Comparison of ENCODE assay signal across 13 cellular contexts in the genomic region with DNA sequence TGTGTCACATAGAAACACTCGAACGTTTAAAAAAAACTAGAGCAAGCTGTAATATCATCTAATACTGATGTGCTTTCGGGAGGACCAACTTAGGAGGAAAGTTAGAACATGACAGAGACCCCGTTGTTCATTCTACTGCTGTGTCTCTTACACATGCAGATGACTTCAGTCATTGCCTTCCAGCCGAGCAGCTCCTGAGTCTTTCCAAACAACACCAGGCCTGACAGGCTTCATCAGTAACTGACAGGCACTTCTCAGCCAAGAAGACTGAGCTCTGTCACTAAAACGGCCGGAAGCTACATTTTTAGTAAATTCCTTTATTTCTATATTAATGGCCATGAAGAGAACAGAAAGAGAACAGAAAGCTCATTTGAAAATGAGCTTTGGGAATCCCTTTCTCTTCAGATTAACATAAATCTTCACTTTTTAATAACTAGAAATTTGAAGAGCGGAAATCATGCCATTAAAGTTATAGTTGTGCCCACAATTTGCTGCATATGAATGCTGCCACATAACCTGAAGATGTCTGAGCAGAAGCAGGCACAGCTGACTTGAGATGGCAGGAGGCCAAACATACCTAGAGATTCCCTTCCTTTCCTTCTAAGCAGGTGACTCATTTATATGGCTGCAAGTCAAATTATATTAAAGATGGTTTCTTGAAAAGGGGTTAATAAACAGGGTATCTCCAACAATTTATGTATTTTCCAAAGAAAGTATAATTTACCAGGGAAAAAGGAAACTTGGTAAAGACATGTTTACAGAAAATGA.
DNase-seq lines count a peak whose midpoint lies in the region; ATAC-seq, FAIRE-seq and TF ChIP-seq lines count a peak whose summit lies in the region.
"Had no signal": no experiment of that assay in that cellular context is flagged by ENCODE, and none has a peak within 500 bp of the region (broad histone marks: within the 10 kb centered on the region; RNA-seq: fewer than 3 reads in every experiment).

No MANE protein-coding gene starts in this region.

- TF ChIP-seq RAD21 in IMR-90 (IDR thresholded peaks at IDR 0.05; ENCODE audit: low read length): no peak

- no peak overlapping the region for H2BK120ac ChIP-seq in IMR-90 (ENCODE audit: low read depth, low read length)

- no peak overlapping the region for H3K18ac ChIP-seq in IMR-90 (ENCODE audit: low read depth, low read length)

- H3K4me1 ChIP-seq in IMR-90 (ENCODE audit: control insufficient read depth, insufficient read depth, low read length): peaks cover 4% of the 10 kb centered on the region; the same call in 1 of the 2 replicates
- H3K4me1 ChIP-seq in keratinocyte (ENCODE audit: control insufficient read depth, extremely low read depth, insufficient read depth, low read length): peaks cover 5% of the 10 kb centered on the region
- H3K4me1 ChIP-seq: Peyer's patch had no signal

- intact Hi-C loops in IMR-90 (cut with micrococcal nuclease): loop anchor here (5.0 kb wide), 1 partner anchor 170 kb away; a partner anchor contains a TSS

- peak in 8 of 14 donors; percentile 0 to 15 (median 5) for DNase-seq in C1 segment of cervical spinal cord (lab: John Stamatoyannopoulos, UW)
- peak; percentile 57 for DNase-seq in IMR-90
- DNase-seq in bronchial epithelial cell (ENCODE audit: low read depth): peak; percentile 81
- peak; percentile 19 for DNase-seq in keratinocyte (ENCODE audit: low read depth, low spot score)
- no peak for DNase-seq in stimulated activated CD4-positive, alpha-beta T cell treated with anti-CD3 and anti-CD28 coated beads, Interleukin-4, amount 100 ng/mL, for 24 hours
- DNase-seq: activated naive CD4-positive, alpha-beta T cell treated with Interleukin-2 at 50 U/mL for 16 hours; NCI-H1417; Peyer's patch; sigmoid colon had no signal

- H3K4me2 ChIP-seq in IMR-90 (ENCODE audit: low read depth, low read length) (no peak overlapping the region), keratinocyte (ENCODE audit: control insufficient read depth, extremely low read depth, insufficient read depth, low read depth, low read length) (no peak overlapping the region)

- H3K9ac ChIP-seq in IMR-90 (ENCODE audit: low read depth, low read length) (no peak overlapping the region), keratinocyte (ENCODE audit: control insufficient read depth, extremely low read depth, insufficient read depth, low read length) (no peak overlapping the region)

- TF ChIP-seq POLR2A in IMR-90 (IDR thresholded peaks at IDR 0.05; ENCODE audit: low read depth, low read length): no peak

- no peaks in the 10 kb centered on the region for H4K20me1 ChIP-seq in IMR-90 (ENCODE audit: insufficient read depth, low read length)
- no peaks in the 10 kb centered on the region for H4K20me1 ChIP-seq in keratinocyte (ENCODE audit: control insufficient read depth, extremely low read depth, insufficient read depth, low read length)

- no peak overlapping the region for H3K27ac ChIP-seq in IMR-90 (ENCODE audit: insufficient read depth, low read length)
- no peak overlapping the region for H3K27ac ChIP-seq in keratinocyte (ENCODE audit: control insufficient read depth, insufficient read depth, low read length)
- H3K27ac ChIP-seq: C4-2B, Peyer's patch, sigmoid colon had no signal

- H3K14ac ChIP-seq in IMR-90 (replicated peaks; ENCODE audit: low read depth, low read length): peak overlapping the region; percentile 0; the same call in 1 of the 2 replicates

- CTCF ChIA-PET in IMR-90 (lab: Yijun Ruan, JAX): interaction anchor here (0.6 kb wide), 1 partner anchor 166 kb away, joined by 5 read pairs; no protein-coding TSS in a partner anchor

- H3K9me3 ChIP-seq in IMR-90 (ENCODE audit: control insufficient read depth, insufficient read depth, low read length) (no peaks in the 10 kb centered on the region), keratinocyte (ENCODE audit: control insufficient read depth, low read depth, low read length) (no peaks in the 10 kb centered on the region)
- H3K9me3 ChIP-seq: Peyer's patch, sigmoid colon had no signal

- H3K79me2 ChIP-seq in keratinocyte (ENCODE audit: control insufficient read depth, insufficient read depth, low read length): no peaks in the 10 kb centered on the region

- H4K5ac ChIP-seq in IMR-90 (ENCODE audit: low read depth, low read length): no peak overlapping the region

- POLR2A ChIA-PET in IMR-90 (lab: Charles Lee; ENCODE audit: unreplicated experiment): no interaction called here

- in situ Hi-C loops in IMR-90 (cut with MboI; ENCODE audit: low sequenced_read_pairs): no loop called here

- peak overlapping the region; percentile 6; the same call in 1 of the 2 replicates for H2BK20ac ChIP-seq in IMR-90 (ENCODE audit: low read depth, low read length)

- ATAC-seq in IMR-90 (ENCODE audit: low read depth): no peak
- ATAC-seq in HG03520 (IDR thresholded peaks at IDR 0.05; ENCODE audit: unreplicated experiment): no peak
- ATAC-seq in HG03565 (IDR thresholded peaks at IDR 0.05; ENCODE audit: unreplicated experiment): no peak
- no peak for ATAC-seq in GM21529 (IDR thresholded peaks at IDR 0.05; ENCODE audit: unreplicated experiment)

- peaks cover 0 to 3% of the 10 kb centered on the region in 2 experiments; a peak in 1 of 4 replicates for H3K79me1 ChIP-seq in IMR-90 (ENCODE audit: low read depth in 1 of 2, low read length in 2 of 2)

- H2AK5ac ChIP-seq in IMR-90 (ENCODE audit: low read depth, low read length): no peak overlapping the region

- 33% methylated on average over 1 of the region's 8 CpGs; no CpG with 5 or more reads in 1 of the 2 experiments for WGBS in IMR-90 (ENCODE audit: extremely low coverage in 2 of 2, insufficient read length in 1 of 2), 2 experiments

- H2BK5ac ChIP-seq in IMR-90 (ENCODE audit: low read depth, low read length, poor library complexity, severe bottlenecking): no peak overlapping the region

- no peak overlapping the region for H3K4ac ChIP-seq in IMR-90 (ENCODE audit: low read depth, low read length)

- H3K36me3 ChIP-seq in IMR-90 (ENCODE audit: control insufficient read depth, insufficient read depth, low read length) (no peaks in the 10 kb centered on the region), bronchial epithelial cell (ENCODE audit: control insufficient read depth, insufficient read depth, low read length) (no peaks in the 10 kb centered on the region), keratinocyte (ENCODE audit: control insufficient read depth in 2 of 2, extremely low read depth in 1 of 2, insufficient read depth in 2 of 2, low read length in 2 of 2) (peaks cover 0 to 2% of the 10 kb centered on the region in 2 experiments)

- no peak overlapping the region for H2AK9ac ChIP-seq in IMR-90 (replicated peaks; ENCODE audit: low read depth, low read length, poor library complexity)

- H3K23ac ChIP-seq in IMR-90 (ENCODE audit: low read depth, low read length): no peak overlapping the region

- no peak overlapping the region for H2BK15ac ChIP-seq in IMR-90 (ENCODE audit: low read depth, low read length)

- FAIRE-seq in bronchial epithelial cell (lab: Jason Lieb, UNC) (no peak), keratinocyte (lab: Jason Lieb, UNC) (peak; percentile 80)

- no peak overlapping the region for H2AFZ ChIP-seq in IMR-90 (replicated peaks; ENCODE audit: low read length, poor library complexity)
- no peak overlapping the region for H2AFZ ChIP-seq in keratinocyte (ENCODE audit: control insufficient read depth, low read length)

- H3K4me3 ChIP-seq in IMR-90 (ENCODE audit: insufficient read depth, low read depth, low read length): no peak overlapping the region
- no peak overlapping the region for H3K4me3 ChIP-seq in bronchial epithelial cell (ENCODE audit: low read depth, low read length)
- no peak overlapping the region for H3K4me3 ChIP-seq in keratinocyte (ENCODE audit: control insufficient read depth in 2 of 3, extremely low read depth in 1 of 3, insufficient read depth in 2 of 3, low read depth in 1 of 3, low read length in 3 of 3)
- H3K4me3 ChIP-seq: Peyer's patch, sigmoid colon had no signal

- no peaks in the 10 kb centered on the region for H3K27me3 ChIP-seq in IMR-90 (ENCODE audit: control insufficient read depth, insufficient read depth, low read length)
- no peaks in the 10 kb centered on the region for H3K27me3 ChIP-seq in bronchial epithelial cell (ENCODE audit: control insufficient read depth, insufficient read depth, low read length)
- no peaks in the 10 kb centered on the region for H3K27me3 ChIP-seq in keratinocyte (ENCODE audit: control insufficient read depth, extremely low read depth, insufficient read depth, low read length)
- H3K27me3 ChIP-seq: Peyer's patch, sigmoid colon had no signal

- no peaks in the 10 kb centered on the region for H3K9me1 ChIP-seq in IMR-90 (ENCODE audit: insufficient read depth, low read length)
- no peaks in the 10 kb centered on the region for H3K9me1 ChIP-seq in keratinocyte (ENCODE audit: control insufficient read depth, extremely low read depth, insufficient read depth, low read length)

- dilution Hi-C loops in IMR-90 (cut with HindIII; ENCODE audit: low sequenced_read_pairs, unreplicated experiment): no loop called here
- dilution Hi-C loops in keratinocyte (cut with MboI; ENCODE audit: extremely low pct_ligation_motif_present, low sequenced_read_pairs): no loop called here

- H4K91ac ChIP-seq in IMR-90 (ENCODE audit: insufficient read depth, low read depth, low read length): no peak overlapping the region

- H3K56ac ChIP-seq in IMR-90 (ENCODE audit: extremely low read depth, insufficient read depth, low read length): no peak overlapping the region

- TF ChIP-seq CTCF in IMR-90 (conservative IDR thresholded peaks at IDR 0.05; ENCODE audit: low read depth, low read length): no peak
- TF ChIP-seq CTCF in bronchial epithelial cell (IDR thresholded peaks at IDR 0.05; ENCODE audit: insufficient read depth, low read length, severe bottlenecking): no peak
- TF ChIP-seq CTCF in keratinocyte (optimal IDR thresholded peaks at IDR 0.05 in 1 of 3, IDR thresholded peaks at IDR 0.05 in 1 of 3, conservative IDR thresholded peaks at IDR 0.05 in 1 of 3; ENCODE audit: extremely low read depth in 1 of 3, insufficient read depth in 2 of 3, low read length in 3 of 3): no peak

- no peak overlapping the region for H4K8ac ChIP-seq in IMR-90 (ENCODE audit: low read depth in 2 of 2, low read length in 2 of 2)

- no TSS peak for BruUV-seq in IMR-90 (replicated peaks; lab: Mats Ljungman, UMichigan)

TF ChIP-seq in IMR-90, 13 proteins besides CTCF, POLR2A, EP300 and RAD21 (continues in another document):
- no peak for TF ChIP-seq BHLHE40 (IDR thresholded peaks at IDR 0.05; ENCODE audit: low read depth, low read length)
- TF ChIP-seq MXI1 (IDR thresholded peaks at IDR 0.05; ENCODE audit: borderline replicate concordance, low read depth, low read length): no peak
- TF ChIP-seq RCOR1 (IDR thresholded peaks at IDR 0.05; ENCODE audit: insufficient replicate concordance, low read length): no peak
- TF ChIP-seq, protein P1, sequence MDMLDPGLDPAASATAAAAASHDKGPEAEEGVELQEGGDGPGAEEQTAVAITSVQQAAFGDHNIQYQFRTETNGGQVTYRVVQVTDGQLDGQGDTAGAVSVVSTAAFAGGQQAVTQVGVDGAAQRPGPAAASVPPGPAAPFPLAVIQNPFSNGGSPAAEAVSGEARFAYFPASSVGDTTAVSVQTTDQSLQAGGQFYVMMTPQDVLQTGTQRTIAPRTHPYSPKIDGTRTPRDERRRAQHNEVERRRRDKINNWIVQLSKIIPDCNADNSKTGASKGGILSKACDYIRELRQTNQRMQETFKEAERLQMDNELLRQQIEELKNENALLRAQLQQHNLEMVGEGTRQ (IDR thresholded peaks at IDR 0.05; ENCODE audit: low read depth, low read length): no peak
